In the genomic region with DNA sequence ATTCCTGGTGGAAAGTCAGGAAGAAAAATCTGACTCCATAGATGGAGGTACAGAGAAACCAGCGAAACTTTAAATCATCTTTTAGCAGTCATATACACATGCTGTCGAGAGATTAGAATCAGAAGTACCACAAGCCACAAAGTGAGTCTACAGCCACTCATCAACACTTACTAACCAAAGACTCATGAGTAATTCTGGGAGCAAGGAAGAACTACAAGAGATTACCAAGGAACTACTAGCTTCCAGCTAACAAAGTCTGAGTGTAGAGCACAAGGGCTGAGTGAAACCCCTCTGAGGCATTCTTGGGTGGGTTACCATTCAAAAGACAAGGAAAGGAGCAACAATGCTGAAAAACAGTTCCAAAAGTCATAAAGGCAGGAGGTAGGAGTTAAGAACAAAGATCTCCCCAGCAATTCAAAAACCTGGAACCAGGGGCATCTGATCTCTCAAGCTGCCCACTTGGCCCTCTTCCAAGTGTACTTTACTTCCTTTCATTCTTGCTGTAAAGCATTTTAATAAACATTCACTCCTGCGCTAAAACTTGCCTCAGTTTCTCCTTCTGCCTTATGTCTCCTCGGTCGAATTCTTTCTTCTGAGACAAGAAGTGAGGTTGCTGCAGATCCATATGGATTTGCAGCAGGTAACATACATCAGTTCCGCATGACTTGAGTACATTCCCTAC, we compare ENCODE assay signal across 8 cellular contexts. TPM values are rescaled to one million over a fixed set of nuclear protein-coding genes. Genes with fewer than 3 reads are reported as not detected.
A peak's percentile ranks its signal among the peaks of the same experiment; 100 is the strongest.
DNase-seq lines count a peak whose midpoint lies in the region; ATAC-seq, FAIRE-seq and TF ChIP-seq lines count a peak whose summit lies in the region.

No MANE protein-coding gene starts in this region.

- H3K27ac ChIP-seq in KMS-11 (peak overlapping the region; percentile 15; the same call in 1 of the 2 replicates), pancreas (no peak overlapping the region)

- H3K36me3 Mint-ChIP-seq in activated naive CD8-positive, alpha-beta T cell treated with anti-CD3 and anti-CD28 coated beads, Interleukin-2, amount 50 U/mL, for 24 hours (ENCODE audit: low read depth): peaks cover 49% of the 10 kb centered on the region

- no peaks in the 10 kb centered on the region for H3K9me3 ChIP-seq in pancreas
- H3K9me3 ChIP-seq in MG63: peaks cover 26% of the 10 kb centered on the region

- H3K4me1 ChIP-seq in KMS-11 (ENCODE audit: low read depth, poor library complexity, severe bottlenecking) (peaks cover 42% of the 10 kb centered on the region), pancreas (peaks cover 0 to 10% (median under 1%) of the 10 kb centered on the region in 3 donors)

- H3K27me3 Mint-ChIP-seq in activated naive CD8-positive, alpha-beta T cell treated with anti-CD3 and anti-CD28 coated beads, Interleukin-2, amount 50 U/mL, for 24 hours: no peaks in the 10 kb centered on the region

- H3K9ac ChIP-seq in KMS-11: no peak overlapping the region

- peak overlapping the region; percentile 9; the same call in 1 of the 2 replicates for H3K4me2 ChIP-seq in KMS-11

- peaks cover 75% of the 10 kb centered on the region for H3K4me1 Mint-ChIP-seq in activated naive CD8-positive, alpha-beta T cell treated with anti-CD3 and anti-CD28 coated beads, Interleukin-2, amount 50 U/mL, for 24 hours

- ATAC-seq in GM21515 (IDR thresholded peaks at IDR 0.05; ENCODE audit: unreplicated experiment) (peak; percentile 45), pancreas (peak in 3 of 4 donors; percentile 17 to 31 (median 28))
- ATAC-seq in activated naive CD8-positive, alpha-beta T cell treated with anti-CD3 and anti-CD28 coated beads, Interleukin-2, amount 50 U/mL, for 24 hours: peak; percentile 97

- peaks cover 31% of the 10 kb centered on the region for H4K20me1 ChIP-seq in KMS-11 (ENCODE audit: insufficient read depth)

- peak overlapping the region; percentile 43 for H3K4me3 Mint-ChIP-seq in activated naive CD8-positive, alpha-beta T cell treated with anti-CD3 and anti-CD28 coated beads, Interleukin-2, amount 50 U/mL, for 24 hours

- H3K27ac Mint-ChIP-seq in activated naive CD8-positive, alpha-beta T cell treated with anti-CD3 and anti-CD28 coated beads, Interleukin-2, amount 50 U/mL, for 24 hours: peak overlapping the region; percentile 87

- H3K27me3 ChIP-seq in KMS-11 (ENCODE audit: insufficient read depth, low read depth) (no peaks in the 10 kb centered on the region), pancreas (no peaks in the 10 kb centered on the region), MG63 (no peaks in the 10 kb centered on the region)

- FAIRE-seq in pancreas (lab: Jason Lieb, UNC): no peak

- no peak for TF ChIP-seq CTCF in KMS-11 (conservative IDR thresholded peaks at IDR 0.05; ENCODE audit: low read depth, low read length)
- TF ChIP-seq CTCF in pancreas (IDR thresholded peaks at IDR 0.05): no peak

- H2AFZ ChIP-seq in KMS-11 (ENCODE audit: low read depth): no peak overlapping the region

- H3K36me3 ChIP-seq in KMS-11 (ENCODE audit: insufficient read depth) (no peaks in the 10 kb centered on the region), pancreas (peaks cover 0 to 5% (median 0%) of the 10 kb centered on the region in 3 donors), MG63 (peaks cover 77% of the 10 kb centered on the region)

- H3K9me3 Mint-ChIP-seq in activated naive CD8-positive, alpha-beta T cell treated with anti-CD3 and anti-CD28 coated beads, Interleukin-2, amount 50 U/mL, for 24 hours: peaks cover 15% of the 10 kb centered on the region

- intact Hi-C loops in pancreas (cut with DNase I): no loop called here

- 85% methylated on average over 6 of the region's 6 CpGs for WGBS in pancreas, 2 donors

- peak; percentile 20 for DNase-seq in GF-D8 (lab: John Stamatoyannopoulos, UW)
- no peak for DNase-seq in activated naive CD8-positive, alpha-beta T cell treated with anti-CD3 and anti-CD28 coated beads, Interleukin-2, amount 50 U/mL, for 24 hours
- no peak for DNase-seq in pancreas
- DNase-seq in DMS79 (lab: John Stamatoyannopoulos, UW): no peak
- no peak for DNase-seq in NCI-H2196 treated with DMSO at 0.1 percent for 48 hours (lab: John Stamatoyannopoulos, UW; ENCODE audit: unreplicated experiment)
- DNase-seq in MG63: no peak

- H3K79me2 ChIP-seq in KMS-11 (ENCODE audit: insufficient read depth, low read depth): peaks cover 82% of the 10 kb centered on the region

- H3K4me3 ChIP-seq in KMS-11 (IDR thresholded peaks at IDR 0.05; ENCODE audit: insufficient read depth, low read depth, low read length): no peak overlapping the region
- H3K4me3 ChIP-seq in pancreas: no peak overlapping the region
- no peak overlapping the region for H3K4me3 ChIP-seq in MG63

RNA-seq across cellular contexts. Expression of a gene that starts 13.0 kb away (rescaled TPM):
- 10 to 100 TPM; 11.7 to 25.1 (median 16.4) TPM for total RNA-seq in pancreas
- 10 to 100 TPM; 18.9 to 25.1 TPM for polyA plus RNA-seq in pancreas
- 22.7 and 24.6 TPM in 2 replicates for total RNA-seq in MG63 (2014; rRNA removed; shearing (Covaris generic); ENCODE audit: low replicate concordance)

Comparison
In these comparisons a context has a peak if more than half of its experiments do, and no peak if none do; other contexts are left out.
1. ATAC-seq: peak in every context shown above with its lines; median percentile 97 in activated naive CD8-positive, alpha-beta T cell treated with anti-CD3 and anti-CD28 coated beads, Interleukin-2, amount 50 U/mL, for 24 hours; 45 in GM21515; 28 in pancreas.